ENCODE assay signal across 12 cellular contexts in the genomic region with DNA sequence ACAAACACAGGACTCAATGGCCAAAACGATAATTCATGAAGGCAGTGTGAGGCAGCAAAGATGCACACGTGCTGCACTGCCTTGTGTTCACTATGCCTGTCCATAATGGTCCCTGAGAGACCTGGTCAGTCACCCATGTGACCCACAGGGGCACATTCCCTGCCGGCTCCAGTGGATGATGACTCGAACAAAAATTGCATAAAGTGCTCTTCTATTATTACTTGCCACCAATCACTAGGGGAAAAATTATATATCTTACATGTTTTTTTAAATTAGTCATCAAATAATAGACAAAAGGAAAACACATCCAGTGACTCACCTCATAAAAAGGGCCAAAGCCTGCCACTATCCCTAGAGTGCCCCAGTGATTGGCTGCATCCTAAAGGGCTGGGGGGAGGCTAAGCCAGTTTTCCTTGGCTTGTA. TPM values are rescaled to one million over a fixed set of nuclear protein-coding genes. Genes with fewer than 3 reads are reported as not detected.
DNase-seq lines count a peak whose midpoint lies in the region; FAIRE-seq and TF ChIP-seq lines count a peak whose summit lies in the region.
"Had no signal": no experiment of that assay in that cellular context is flagged by ENCODE, and none has a peak within 500 bp of the region (broad histone marks: within the 10 kb centered on the region; RNA-seq: fewer than 3 reads in every experiment).

No MANE protein-coding gene starts in this region.

- H2AK5ac ChIP-seq in mesenchymal stem cell (ENCODE audit: low read length, severe bottlenecking): no peak overlapping the region

- no peak for TF ChIP-seq EP300 in Ishikawa (IDR thresholded peaks at IDR 0.05; ENCODE audit: borderline replicate concordance)
- no peak for TF ChIP-seq EP300 in suprapubic skin (IDR thresholded peaks at IDR 0.05)

- H2BK120ac ChIP-seq in mesenchymal stem cell (ENCODE audit: low read depth, low read length): no peak overlapping the region

- no peak overlapping the region for H3K23ac ChIP-seq in mesenchymal stem cell (ENCODE audit: low read length in 2 of 2)

- no peak overlapping the region for H2BK15ac ChIP-seq in mesenchymal stem cell (ENCODE audit: low read depth, poor library complexity, severe bottlenecking)

- H2BK5ac ChIP-seq in mesenchymal stem cell (ENCODE audit: low read depth, low read length, poor library complexity, severe bottlenecking): no peak overlapping the region

- peak overlapping the region; percentile 53 for H3K9ac ChIP-seq in mesenchymal stem cell (ENCODE audit: low read length)

- FAIRE-seq in bronchial epithelial cell (lab: Jason Lieb, UNC): no peak
- FAIRE-seq: GM19239 had no signal

- H2AFZ ChIP-seq in mesenchymal stem cell (ENCODE audit: low read depth, low read length): no peak overlapping the region

- WGBS in mesenchymal stem cell: 49% methylated on average over 2 of the region's 4 CpGs
- 66% methylated on average over 4 of the region's 4 CpGs for WGBS in suprapubic skin

- H3K36me3 ChIP-seq in bronchial epithelial cell (ENCODE audit: control insufficient read depth, insufficient read depth, low read length): peaks cover 19% of the 10 kb centered on the region
- peaks cover 19 to 78% of the 10 kb centered on the region in 2 experiments for H3K36me3 ChIP-seq in mesenchymal stem cell (ENCODE audit: control insufficient read depth in 1 of 2, insufficient read depth in 2 of 2, low read depth in 1 of 2, low read length in 2 of 2)
- H3K36me3 ChIP-seq in suprapubic skin: peaks cover 89% of the 10 kb centered on the region

- H3K27ac ChIP-seq in mesenchymal stem cell (ENCODE audit: low read length, poor library complexity, severe bottlenecking): peak overlapping the region; percentile 52
- no peak overlapping the region for H3K27ac ChIP-seq in suprapubic skin
- H3K27ac ChIP-seq: VCaP had no signal

- H3K4me3 ChIP-seq in bronchial epithelial cell (ENCODE audit: low read depth, low read length) (no peak overlapping the region), mesenchymal stem cell (ENCODE audit: insufficient read depth in 1 of 2, low read depth in 1 of 2, low read length in 2 of 2) (no peak overlapping the region), suprapubic skin (no peak overlapping the region)

- no peak for TF ChIP-seq RAD21 in Ishikawa (IDR thresholded peaks at IDR 0.05; ENCODE audit: low read depth)

- TF ChIP-seq POLR2A in suprapubic skin (IDR thresholded peaks at IDR 0.05): no peak

- H4K91ac ChIP-seq in mesenchymal stem cell (ENCODE audit: low read length): no peak overlapping the region

- H3K4me2 ChIP-seq in mesenchymal stem cell (ENCODE audit: low read length, poor library complexity, severe bottlenecking): no peak overlapping the region

- H3K4ac ChIP-seq in mesenchymal stem cell (ENCODE audit: low read depth in 1 of 2, low read length in 2 of 2): no peak overlapping the region

- no peak overlapping the region for H3K14ac ChIP-seq in mesenchymal stem cell (ENCODE audit: low read length in 2 of 2)

- peaks cover 8% of the 10 kb centered on the region for H3K4me1 ChIP-seq in mesenchymal stem cell (ENCODE audit: control insufficient read depth, insufficient read depth, low read depth, low read length)
- H3K4me1 ChIP-seq in suprapubic skin: no peaks in the 10 kb centered on the region

- DNase-seq in COLO829 (ENCODE audit: low spot score) (peak; percentile 86), bronchial epithelial cell (ENCODE audit: low read depth) (peak; percentile 81), mesenchymal stem cell (peak; percentile 59), NOMO-1 treated with DMSO at 0.1 percent for 48 hours (lab: John Stamatoyannopoulos, UW; ENCODE audit: unreplicated experiment) (no peak), suprapubic skin (ENCODE audit: low spot score in 2 of 2) (no peak), occipital lobe (lab: John Stamatoyannopoulos, UW) (no peak), Ammon's horn (ENCODE audit: low spot score) (no peak)
- DNase-seq: hypothalamus, Kasumi-1 had no signal

- peak overlapping the region in 1 of 2 experiments; percentile 56 for H3K18ac ChIP-seq in mesenchymal stem cell (ENCODE audit: low read depth in 1 of 2, low read length in 2 of 2)

- TF ChIP-seq CTCF in bronchial epithelial cell (IDR thresholded peaks at IDR 0.05; ENCODE audit: insufficient read depth, low read length, severe bottlenecking) (no peak), suprapubic skin (IDR thresholded peaks at IDR 0.05) (no peak)

- no peaks in the 10 kb centered on the region for H3K27me3 ChIP-seq in bronchial epithelial cell (ENCODE audit: control insufficient read depth, insufficient read depth, low read length)
- H3K27me3 ChIP-seq in mesenchymal stem cell (ENCODE audit: control insufficient read depth in 1 of 2, insufficient read depth in 1 of 2, low read length in 2 of 2): no peaks in the 10 kb centered on the region
- H3K27me3 ChIP-seq in suprapubic skin: no peaks in the 10 kb centered on the region

- no peak overlapping the region for H2BK12ac ChIP-seq in mesenchymal stem cell (ENCODE audit: low read length in 2 of 2)

- H3K9me3 ChIP-seq in mesenchymal stem cell (ENCODE audit: control insufficient read depth, low read length) (no peaks in the 10 kb centered on the region), suprapubic skin (no peaks in the 10 kb centered on the region)

- peaks cover 13% of the 10 kb centered on the region for H3K79me1 ChIP-seq in mesenchymal stem cell (replicated peaks; ENCODE audit: low read length, poor library complexity, severe bottlenecking)

- no peak overlapping the region for H4K8ac ChIP-seq in mesenchymal stem cell (ENCODE audit: low read length)

TF ChIP-seq in Ishikawa, 13 proteins besides CTCF, POLR2A, EP300 and RAD21:
- TF ChIP-seq ZBTB7A (IDR thresholded peaks at IDR 0.05; ENCODE audit: low read depth): no peak
- no peak for TF ChIP-seq CEBPB (IDR thresholded peaks at IDR 0.05)
- TF ChIP-seq FOXM1 (IDR thresholded peaks at IDR 0.05; ENCODE audit: borderline replicate concordance, low read depth): no peak
- TF ChIP-seq YY1 (IDR thresholded peaks at IDR 0.05; ENCODE audit: low read depth): no peak
- TF ChIP-seq, protein P1, sequence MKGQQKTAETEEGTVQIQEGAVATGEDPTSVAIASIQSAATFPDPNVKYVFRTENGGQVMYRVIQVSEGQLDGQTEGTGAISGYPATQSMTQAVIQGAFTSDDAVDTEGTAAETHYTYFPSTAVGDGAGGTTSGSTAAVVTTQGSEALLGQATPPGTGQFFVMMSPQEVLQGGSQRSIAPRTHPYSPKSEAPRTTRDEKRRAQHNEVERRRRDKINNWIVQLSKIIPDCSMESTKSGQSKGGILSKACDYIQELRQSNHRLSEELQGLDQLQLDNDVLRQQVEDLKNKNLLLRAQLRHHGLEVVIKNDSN (IDR thresholded peaks at IDR 0.05): peak; percentile 43; the same call in 1 of the 2 replicates

RNA-seq across cellular contexts. Expression of a gene that starts 47.5 kb away (rescaled TPM):
- total RNA-seq in bronchial epithelial cell (32.9 and 34.8 TPM in 2 replicates), suprapubic skin (10 to 100 TPM; 39.7 to 70.4 (median 55.6) TPM), occipital lobe (81.9 TPM)
- polyA plus RNA-seq in mesenchymal stem cell (2013, experiment 1 of 2): 82.8 TPM
- 76.9 TPM for polyA plus RNA-seq in mesenchymal stem cell (2013, experiment 2 of 2)

Comparison
In these comparisons a context has a peak if more than half of its experiments do, and no peak if none do; other contexts are left out.
1. DNase-seq: peak in COLO829 (single experiment), bronchial epithelial cell (single experiment) and mesenchymal stem cell (single experiment); none in NOMO-1 treated with DMSO at 0.1 percent for 48 hours (single experiment), suprapubic skin (0 of 2), occipital lobe (single experiment) and Ammon's horn (single experiment).